In the genomic region with DNA sequence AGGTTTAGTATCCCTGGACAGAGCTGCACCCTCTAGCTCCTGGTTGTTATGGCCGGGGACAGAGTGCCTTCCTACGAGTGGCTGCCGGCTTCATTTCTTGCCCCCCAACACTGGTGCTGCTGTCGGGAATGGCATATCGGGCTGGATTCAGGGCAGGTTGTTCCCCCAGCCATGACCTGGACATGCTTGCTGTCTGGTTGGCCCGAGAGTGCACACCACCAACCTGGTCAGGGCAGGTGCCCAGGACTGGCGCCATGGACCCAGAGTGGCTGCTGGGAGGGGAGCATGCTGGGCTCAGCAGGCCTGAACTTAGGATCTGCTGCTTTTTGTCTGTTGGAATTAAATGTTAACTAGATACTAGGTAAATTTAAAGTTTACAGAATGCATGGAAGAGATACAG, we compare ENCODE assay signal across 20 cellular contexts.
"Had no signal": no experiment of that assay in that cellular context is flagged by ENCODE, and none has a peak within 500 bp of the region (broad histone marks: within the 10 kb centered on the region; RNA-seq: fewer than 3 reads in every experiment).

No MANE protein-coding gene starts in this region.

- H2AFZ ChIP-seq: neural progenitor cell had no signal

- H3K27me3 Mint-ChIP-seq: stimulated activated memory B cell treated with anti-CD40 and anti-IgM and Interleukin-4, amounts not matched to agents 10 μg/mL and 1 μg/mL and 100 μg/mL, for 72 hours; stimulated activated naive CD8-positive, alpha-beta T cell treated with anti-CD3 and anti-CD28 coated beads, Interleukin-15, Interleukin-2, amounts not matched to agents 100 ng/mL and 50 ng/mL, for 24 hours had no signal

- ATAC-seq: esophagus mucosa; heart right ventricle; left cardiac atrium; natural killer cell; right cardiac atrium; stimulated activated memory B cell treated with anti-CD40 and anti-IgM and Interleukin-4, amounts not matched to agents 10 μg/mL and 1 μg/mL and 100 μg/mL, for 72 hours had no signal

- H3K9me3 ChIP-seq: heart right ventricle, thoracic aorta, transverse colon had no signal

- H3K27ac ChIP-seq: cardiac muscle cell, neural progenitor cell, thoracic aorta, transverse colon had no signal

- H3K27ac Mint-ChIP-seq: immature natural killer cell; mesothelial cell of epicardium; natural killer cell; neural progenitor cell; stimulated activated memory B cell treated with anti-CD40 and anti-IgM and Interleukin-4, amounts not matched to agents 10 μg/mL and 1 μg/mL and 100 μg/mL, for 72 hours; stimulated activated naive CD8-positive, alpha-beta T cell treated with anti-CD3 and anti-CD28 coated beads, Interleukin-15, Interleukin-2, amounts not matched to agents 100 ng/mL and 50 ng/mL, for 24 hours had no signal

- H3K4me3 Mint-ChIP-seq: immature natural killer cell; mesothelial cell of epicardium; natural killer cell; neural progenitor cell; stimulated activated memory B cell treated with anti-CD40 and anti-IgM and Interleukin-4, amounts not matched to agents 10 μg/mL and 1 μg/mL and 100 μg/mL, for 72 hours; stimulated activated naive CD8-positive, alpha-beta T cell treated with anti-CD3 and anti-CD28 coated beads, Interleukin-15, Interleukin-2, amounts not matched to agents 100 ng/mL and 50 ng/mL, for 24 hours had no signal

- H3K36me3 Mint-ChIP-seq: natural killer cell had no signal

- FAIRE-seq: endometrium, frontal cortex, keratinocyte had no signal

- H3K9me3 Mint-ChIP-seq: immature natural killer cell, natural killer cell had no signal

- H3K4me2 ChIP-seq: neural progenitor cell had no signal

- H3K36me3 ChIP-seq: cardiac muscle cell, neural progenitor cell, transverse colon had no signal

- DNase-seq: effector memory CD4-positive, alpha-beta T cell; heart right ventricle; immature natural killer cell; left cardiac atrium; natural killer cell; stimulated activated CD4-positive, alpha-beta T cell treated with anti-CD3 and anti-CD28 coated beads, Interleukin-15, amount 100 ng/mL, for 24 hours; stimulated activated CD4-positive, alpha-beta T cell treated with anti-CD3 and anti-CD28 coated beads, Interleukin-1b, Interleukin-23, amount 100 ng/mL, for 48 hours; stimulated activated CD4-positive, alpha-beta T cell treated with anti-CD3 and anti-CD28 coated beads, Interleukin-4, amount 100 ng/mL, for 24 hours; transverse colon had no signal

- H3K27me3 ChIP-seq: cardiac muscle cell, heart right ventricle, transverse colon had no signal

- H3K9ac ChIP-seq: neural progenitor cell had no signal

- H3K4me3 ChIP-seq: cardiac muscle cell, heart right ventricle, neural progenitor cell, thoracic aorta, transverse colon had no signal
